8 cellular contexts compared by ENCODE assay signal in genomic region chr12:10716704-10717315, GRCh38. TPM values are rescaled to one million over a fixed set of nuclear protein-coding genes. Genes with fewer than 3 reads are reported as not detected.
DNase-seq lines count a peak whose midpoint lies in the region; ATAC-seq and TF ChIP-seq lines count a peak whose summit lies in the region.

No MANE protein-coding gene starts in this region.

- no peaks in the 10 kb centered on the region for H3K9me3 Mint-ChIP-seq in type B pancreatic cell

- peaks cover 0 to 18% of the 10 kb centered on the region in 2 donors for H3K4me1 ChIP-seq in breast epithelium

- no peaks in the 10 kb centered on the region for H3K27me3 ChIP-seq in breast epithelium

- 8 to 10% methylated on average over 6 of the region's 6 CpGs for WGBS in lower leg skin, 2 donors

- peaks cover under 1% of the 10 kb centered on the region for H3K27me3 Mint-ChIP-seq in type B pancreatic cell

- peak overlapping the region; percentile 81 to 100 for H3K27ac ChIP-seq in breast epithelium

- TF ChIP-seq CTCF in breast epithelium (IDR thresholded peaks at IDR 0.05) (no peak), lower leg skin (IDR thresholded peaks at IDR 0.05) (no peak), type B pancreatic cell (conservative IDR thresholded peaks at IDR 0.05) (no peak)

- no peaks in the 10 kb centered on the region for H3K9me3 ChIP-seq in breast epithelium

- ATAC-seq in GM18519 (IDR thresholded peaks at IDR 0.05; ENCODE audit: low FRiP score, unreplicated experiment) (no peak), HG02610 (IDR thresholded peaks at IDR 0.05; ENCODE audit: unreplicated experiment) (no peak)

- H3K27ac Mint-ChIP-seq in type B pancreatic cell, result peak overlapping the region; percentile 96

- H3K4me3 ChIP-seq in breast epithelium (peak overlapping the region in 2 of 3 donors; percentile 14 to 48), lower leg skin (ENCODE audit: low read depth, poor library complexity, severe bottlenecking) (no peak overlapping the region)

- H3K36me3 Mint-ChIP-seq in type B pancreatic cell, result peaks cover 65% of the 10 kb centered on the region

- TF ChIP-seq POLR2A in breast epithelium (IDR thresholded peaks at IDR 0.05) (no peak), lower leg skin (IDR thresholded peaks at IDR 0.05) (no peak)

- H3K4me1 Mint-ChIP-seq in type B pancreatic cell (ENCODE audit: unreplicated experiment), result peaks cover 7% of the 10 kb centered on the region

- no peaks in the 10 kb centered on the region for H3K36me3 ChIP-seq in breast epithelium

- intact Hi-C loops in breast epithelium (cut with DNase I; ENCODE audit: low total_unique reads), result no loop called here
- intact Hi-C loops in lower leg skin (cut with DNase I; ENCODE audit: low total_unique reads), result no loop called here

- DNase-seq in DMS53 (lab: John Stamatoyannopoulos, UW) (peak; percentile 27), DMS53 treated with DMSO at 0.1 percent for 48 hours (lab: John Stamatoyannopoulos, UW; ENCODE audit: unreplicated experiment) (no peak), breast epithelium (ENCODE audit: low spot score in 2 of 2) (peak; percentile 75 to 92), lower leg skin (ENCODE audit: low spot score in 2 of 2) (peak; percentile 91 to 96), type B pancreatic cell (ENCODE audit: extremely low spot score, unreplicated experiment) (no peak)
- DNase-seq in activated naive CD4-positive, alpha-beta T cell (lab: John Stamatoyannopoulos, UW), result no peak

- peak overlapping the region; percentile 70 for H3K4me3 Mint-ChIP-seq in type B pancreatic cell

RNA-seq across cellular contexts. Expression of gene YBX3, which starts 6.3 kb away (rescaled TPM):
- total RNA-seq in breast epithelium, result 100 to 1,000 TPM; 262 to 381 (median 290) TPM
- 100 to 1,000 TPM; 544 to 987 (median 637) TPM for total RNA-seq in lower leg skin
- total RNA-seq in type B pancreatic cell (ENCODE audit: low replicate concordance), result 196 and 635 TPM in 2 replicates

RNA-seq across cellular contexts. Expression of gene STYK1, which starts 43.0 kb away (rescaled TPM):
- 1 to 10 TPM in 2 of 3 donors, under 1 TPM in 1; 0.32 to 4.9 (median 3.5) TPM for total RNA-seq in breast epithelium
- 1 to 10 TPM; 2.0 to 2.5 (median 2.2) TPM for total RNA-seq in lower leg skin
- 0.68 and 8.9 TPM in 2 replicates for total RNA-seq in type B pancreatic cell (ENCODE audit: low replicate concordance)

Comparison
In these comparisons a context has a peak if more than half of its experiments do, and no peak if none do; other contexts are left out.
1. DNase-seq: peak in DMS53 (single experiment), breast epithelium (2 of 2) and lower leg skin (2 of 2); none in DMS53 treated with DMSO at 0.1 percent for 48 hours (single experiment), type B pancreatic cell (single experiment) and activated naive CD4-positive, alpha-beta T cell (0 of 4).